ENCODE assay signal across 8 cellular contexts in the genomic region with DNA sequence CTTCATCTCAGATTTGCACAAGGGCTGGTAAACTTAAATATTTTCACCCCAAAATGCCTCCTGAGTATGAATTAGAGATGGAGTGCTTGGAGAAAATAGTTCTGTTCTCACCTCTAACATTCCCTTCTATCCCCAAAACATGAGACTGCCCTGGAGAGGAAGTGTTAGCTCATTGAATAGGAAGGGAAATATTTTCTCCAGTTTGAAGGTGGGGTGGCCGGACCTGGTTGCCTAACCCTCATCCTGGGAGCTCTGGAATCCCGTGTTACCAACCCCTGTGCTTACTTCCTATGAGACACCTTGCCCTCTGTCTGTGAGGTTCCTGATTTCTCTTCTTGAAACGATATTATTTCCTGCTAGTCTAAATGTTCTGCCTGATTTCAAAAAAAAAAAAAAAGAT. TPM values are rescaled to one million over a fixed set of nuclear protein-coding genes. Genes with fewer than 3 reads are reported as not detected.
DNase-seq lines count a peak whose midpoint lies in the region; ATAC-seq lines count a peak whose summit lies in the region.

No MANE protein-coding gene starts in this region.

- no peak overlapping the region for H3K27ac Mint-ChIP-seq in activated T-helper 2 cell treated with anti-CD3 and anti-CD28 coated beads, Interferon-gamma antibody, Interleukin-2, Interleukin-4, amounts not matched to agents 10 μg/mL and 5 μg/mL and 100 μg/mL, durations not matched to agents 14 hours and 24 hours and 36 hours
- H3K27ac Mint-ChIP-seq in immature natural killer cell, result peak overlapping the region; percentile 96 to 99 (median 98)

- H3K4me1 Mint-ChIP-seq in activated T-helper 2 cell treated with anti-CD3 and anti-CD28 coated beads, Interferon-gamma antibody, Interleukin-2, Interleukin-4, amounts not matched to agents 10 μg/mL and 5 μg/mL and 100 μg/mL, durations not matched to agents 14 hours and 24 hours and 36 hours (ENCODE audit: low read depth), result peaks cover 24% of the 10 kb centered on the region
- H3K4me1 Mint-ChIP-seq in immature natural killer cell, result peaks cover 47 to 62% of the 10 kb centered on the region in 2 donors

- peak overlapping the region; percentile 74 for H3K4me3 Mint-ChIP-seq in activated T-helper 2 cell treated with anti-CD3 and anti-CD28 coated beads, Interferon-gamma antibody, Interleukin-2, Interleukin-4, amounts not matched to agents 10 μg/mL and 5 μg/mL and 100 μg/mL, durations not matched to agents 14 hours and 24 hours and 36 hours (ENCODE audit: low read depth)
- H3K4me3 Mint-ChIP-seq in immature natural killer cell, result peak overlapping the region; percentile 82 to 97 (median 96)

- no peaks in the 10 kb centered on the region for H3K27me3 ChIP-seq in subcutaneous abdominal adipose tissue (ENCODE audit: control insufficient read depth in 5 of 5, insufficient read depth in 4 of 5, low read length in 5 of 5)

- H3K27ac ChIP-seq in subcutaneous abdominal adipose tissue (ENCODE audit: low read depth, low read length), result peak overlapping the region; percentile 90

- H3K4me1 ChIP-seq in subcutaneous abdominal adipose tissue (ENCODE audit: control insufficient read depth in 5 of 5, insufficient read depth in 5 of 5, low read length in 5 of 5), result peaks cover 3 to 41% (median 35%) of the 10 kb centered on the region in 5 donors

- H3K36me3 ChIP-seq in subcutaneous abdominal adipose tissue (ENCODE audit: control insufficient read depth in 5 of 5, insufficient read depth in 5 of 5, low read length in 5 of 5), result peaks cover 3 to 21% (median 13%) of the 10 kb centered on the region in 5 donors

- H3K9me3 ChIP-seq in subcutaneous abdominal adipose tissue (ENCODE audit: control insufficient read depth in 5 of 5, low read length in 5 of 5), result no peaks in the 10 kb centered on the region

- H3K4me3 ChIP-seq in subcutaneous abdominal adipose tissue (ENCODE audit: low read depth in 1 of 5, low read length in 5 of 5), result peak overlapping the region; percentile 67 to 90 (median 74)

- peaks cover 16% of the 10 kb centered on the region for H3K27me3 Mint-ChIP-seq in activated T-helper 2 cell treated with anti-CD3 and anti-CD28 coated beads, Interferon-gamma antibody, Interleukin-2, Interleukin-4, amounts not matched to agents 10 μg/mL and 5 μg/mL and 100 μg/mL, durations not matched to agents 14 hours and 24 hours and 36 hours (ENCODE audit: low read depth)
- H3K27me3 Mint-ChIP-seq in immature natural killer cell (ENCODE audit: low read depth in 3 of 3), result peaks cover 0 to 6% (median 5%) of the 10 kb centered on the region in 3 donors

- DNase-seq in NCI-H510A treated with DMSO at 0.1 percent for 48 hours (lab: John Stamatoyannopoulos, UW) (peak; percentile 9), NCI-H510A (lab: John Stamatoyannopoulos, UW) (no peak), immature natural killer cell (peak in 1 of 3 donors; percentile 3), DMS153 (lab: John Stamatoyannopoulos, UW) (no peak)
- no peak for DNase-seq in activated T-helper 2 cell treated with anti-CD3 and anti-CD28 coated beads, Interferon-gamma antibody, Interleukin-2, Interleukin-4, amounts not matched to agents 10 μg/mL and 5 μg/mL and 100 μg/mL, durations not matched to agents 14 hours and 24 hours and 36 hours (ENCODE audit: low spot score)
- DNase-seq in stimulated activated CD4-positive, alpha-beta T cell treated with anti-CD3 and anti-CD28 coated beads, Interleukin-4, amount 100 ng/mL, for 1 hour, result no peak

- peaks cover 20% of the 10 kb centered on the region for H3K36me3 Mint-ChIP-seq in activated T-helper 2 cell treated with anti-CD3 and anti-CD28 coated beads, Interferon-gamma antibody, Interleukin-2, Interleukin-4, amounts not matched to agents 10 μg/mL and 5 μg/mL and 100 μg/mL, durations not matched to agents 14 hours and 24 hours and 36 hours (ENCODE audit: low read depth)
- H3K36me3 Mint-ChIP-seq in immature natural killer cell, result peaks cover 22 to 39% (median 38%) of the 10 kb centered on the region in 3 donors

- H3K9ac ChIP-seq in subcutaneous abdominal adipose tissue (ENCODE audit: low read length in 5 of 5), result peak overlapping the region; percentile 3 to 68 (median 24)

- intact Hi-C loops in activated T-helper 2 cell treated with anti-CD3 and anti-CD28 coated beads, Interferon-gamma antibody, Interleukin-2, Interleukin-4, amounts not matched to agents 10 μg/mL and 5 μg/mL and 100 μg/mL, durations not matched to agents 14 hours and 24 hours and 36 hours (cut with micrococcal nuclease), result loop anchor here (5.0 kb wide), 1 partner anchor 90 kb away; a partner anchor contains a TSS

- no peak for ATAC-seq in GM18519 (IDR thresholded peaks at IDR 0.05; ENCODE audit: low FRiP score, unreplicated experiment)

- H3K9me3 Mint-ChIP-seq in activated T-helper 2 cell treated with anti-CD3 and anti-CD28 coated beads, Interferon-gamma antibody, Interleukin-2, Interleukin-4, amounts not matched to agents 10 μg/mL and 5 μg/mL and 100 μg/mL, durations not matched to agents 14 hours and 24 hours and 36 hours, result peaks cover 19% of the 10 kb centered on the region
- peaks cover 0 to 6% (median under 1%) of the 10 kb centered on the region in 6 donors for H3K9me3 Mint-ChIP-seq in immature natural killer cell

RNA-seq across cellular contexts. Expression of a gene that starts 0.8 kb away (rescaled TPM):
- 0.57 and 0.82 TPM in 2 replicates for total RNA-seq in activated T-helper 2 cell treated with anti-CD3 and anti-CD28 coated beads, Interferon-gamma antibody, Interleukin-2, Interleukin-4, amounts not matched to agents 10 μg/mL and 5 μg/mL and 100 μg/mL, durations not matched to agents 14 hours and 24 hours and 36 hours
- polyA plus RNA-seq in immature natural killer cell, result 10 to 100 TPM; 10.3 to 20.8 (median 13.9) TPM

RNA-seq across cellular contexts. Expression of a gene that starts 25.2 kb away (rescaled TPM):
- 0.74 and 0.94 TPM in 2 replicates for total RNA-seq in activated T-helper 2 cell treated with anti-CD3 and anti-CD28 coated beads, Interferon-gamma antibody, Interleukin-2, Interleukin-4, amounts not matched to agents 10 μg/mL and 5 μg/mL and 100 μg/mL, durations not matched to agents 14 hours and 24 hours and 36 hours
- polyA plus RNA-seq in immature natural killer cell, result 10 to 100 TPM in 2 of 3 donors, 1 to 10 TPM in 1; 8.2 to 23.8 (median 12.5) TPM

RNA-seq across cellular contexts. Expression of a gene that starts 51.1 kb away (rescaled TPM):
- 12.9 and 13.6 TPM in 2 replicates for total RNA-seq in activated T-helper 2 cell treated with anti-CD3 and anti-CD28 coated beads, Interferon-gamma antibody, Interleukin-2, Interleukin-4, amounts not matched to agents 10 μg/mL and 5 μg/mL and 100 μg/mL, durations not matched to agents 14 hours and 24 hours and 36 hours
- polyA plus RNA-seq in immature natural killer cell, result 100 to 1,000 TPM; 120 to 196 (median 125) TPM
